ENCODE assay signal across 22 cellular contexts in genomic region chr5:81427566-81427965, GRCh38. TPM values are rescaled to one million over a fixed set of nuclear protein-coding genes. Genes with fewer than 3 reads are reported as not detected.
DNase-seq lines count a peak whose midpoint lies in the region; ATAC-seq, FAIRE-seq and TF ChIP-seq lines count a peak whose summit lies in the region.
"Had no signal": no experiment of that assay in that cellular context is flagged by ENCODE, and none has a peak within 500 bp of the region (broad histone marks: within the 10 kb centered on the region; RNA-seq: fewer than 3 reads in every experiment).

No MANE protein-coding gene starts in this region.

- no peak overlapping the region for H3K9ac ChIP-seq in DND-41 (ENCODE audit: low read depth, low read length)
- H3K9ac ChIP-seq in endodermal cell (ENCODE audit: extremely low read depth, low read length, poor library complexity, severe bottlenecking), result no peak overlapping the region

- TF ChIP-seq CTCF in A549 (IDR thresholded peaks at IDR 0.05) (no peak), DND-41 (IDR thresholded peaks at IDR 0.05; ENCODE audit: borderline replicate concordance, extremely low read depth, low read length, poor library complexity, severe bottlenecking) (no peak), Panc1 (IDR thresholded peaks at IDR 0.05) (no peak), endodermal cell (conservative IDR thresholded peaks at IDR 0.05) (no peak), gastrocnemius medialis (IDR thresholded peaks at IDR 0.05 in 4 of 5, conservative IDR thresholded peaks at IDR 0.05 in 1 of 5) (no peak), RWPE1 (conservative IDR thresholded peaks at IDR 0.05; ENCODE audit: low read depth) (no peak)

- CTCF ChIA-PET in A549 (lab: Yijun Ruan, JAX) (interaction anchor here (2.3 kb wide), 1 partner anchor 738 kb away, joined by 9 read pairs; no protein-coding TSS in a partner anchor), Panc1 (lab: Charles Lee) (no interaction called here), RWPE1 (lab: Yijun Ruan, JAX) (interaction anchor here (0.5 to 1.5 kb wide), 4 partner anchors 9 to 831 kb away, joined by 3 to 4 read pairs (median 4); no protein-coding TSS in a partner anchor)

- H3K9me3 ChIP-seq in A549 (no peaks in the 10 kb centered on the region), DND-41 (ENCODE audit: insufficient read depth, low read length, severe bottlenecking) (no peaks in the 10 kb centered on the region), Panc1 (ENCODE audit: control insufficient read depth, insufficient read depth, low read depth, low read length) (no peaks in the 10 kb centered on the region), endodermal cell (ENCODE audit: control insufficient read depth, low read length) (no peaks in the 10 kb centered on the region), gastrocnemius medialis (no peaks in the 10 kb centered on the region)
- H3K9me3 ChIP-seq: BE2C, Caco-2, HAP-1 had no signal

- H3K27me3 ChIP-seq in DND-41 (ENCODE audit: insufficient read depth, low read length, poor library complexity) (no peaks in the 10 kb centered on the region), Panc1 (ENCODE audit: control insufficient read depth, insufficient read depth, low read length) (no peaks in the 10 kb centered on the region), endodermal cell (ENCODE audit: control insufficient read depth, insufficient read depth, low read length, poor library complexity, severe bottlenecking) (no peaks in the 10 kb centered on the region), gastrocnemius medialis (no peaks in the 10 kb centered on the region)
- H3K27me3 ChIP-seq: BE2C had no signal

- ATAC-seq in A549, result no peak
- ATAC-seq in DND-41 (ENCODE audit: insufficient read depth, low read depth), result no peak
- no peak for ATAC-seq in Panc1
- no peak for ATAC-seq in gastrocnemius medialis
- ATAC-seq: SK-N-SH treated with all-trans-retinoic acid at 6 μM for 48 hours had no signal

- H3K79me2 ChIP-seq in DND-41 (ENCODE audit: insufficient read depth, low read length), result peaks cover 5% of the 10 kb centered on the region

- no peak for TF ChIP-seq RAD21 in A549 (conservative IDR thresholded peaks at IDR 0.05 in 1 of 2, IDR thresholded peaks at IDR 0.05 in 1 of 2)

- no peak overlapping the region for H3K27ac Mint-ChIP-seq in endodermal cell

- TF ChIP-seq EP300 in A549 (IDR thresholded peaks at IDR 0.05), result no peak

- FAIRE-seq in A549 (lab: Jason Lieb, UNC), result no peak

- no peak overlapping the region for H3K4me3 ChIP-seq in A549
- H3K4me3 ChIP-seq in DND-41 (ENCODE audit: low read depth in 1 of 2, low read length in 2 of 2), result no peak overlapping the region
- no peak overlapping the region for H3K4me3 ChIP-seq in Panc1 (ENCODE audit: low read depth in 2 of 2, low read length in 2 of 2)
- no peak overlapping the region for H3K4me3 ChIP-seq in endodermal cell (ENCODE audit: low read length)
- H3K4me3 ChIP-seq in gastrocnemius medialis, result no peak overlapping the region
- H3K4me3 ChIP-seq: HAP-1 had no signal

- no peaks in the 10 kb centered on the region for H3K27me3 Mint-ChIP-seq in endodermal cell (ENCODE audit: insufficient read depth)

- H3K27ac ChIP-seq in A549 (no peak overlapping the region), DND-41 (ENCODE audit: low read length) (peak overlapping the region; percentile 41; the same call in 1 of the 2 replicates), Panc1 (ENCODE audit: low read length) (peak overlapping the region; percentile 29; the same call in 1 of the 2 replicates), endodermal cell (ENCODE audit: low read depth, low read length) (no peak overlapping the region), gastrocnemius medialis (no peak overlapping the region), RWPE1 (no peak overlapping the region)

- peaks cover 6% of the 10 kb centered on the region for H3K9me3 Mint-ChIP-seq in endodermal cell

- POLR2A ChIA-PET in A549 (lab: Yijun Ruan, JAX), result interaction anchor here (1.0 kb wide), 1 partner anchor 323 kb away, joined by 3 read pairs; the partner anchor contains the start of gene SSBP2
- POLR2A ChIA-PET in Panc1 (lab: Charles Lee), result no interaction called here
- POLR2A ChIA-PET in RWPE1 (lab: Yijun Ruan, JAX; ENCODE audit: low non-redundant PET), result no interaction called here

- no peak overlapping the region for H3K4me2 ChIP-seq in A549
- no peak overlapping the region for H3K4me2 ChIP-seq in DND-41 (ENCODE audit: insufficient read depth, low read length)

- WGBS in A549 (ENCODE audit: missing lambda C conversion rate), result 100% methylated on average over 1 of the region's 1 CpG
- WGBS in endodermal cell (ENCODE audit: insufficient coverage in 1 of 2, insufficient read length in 1 of 2), 2 experiments, result 96% methylated on average over 1 of the region's 1 CpG; no CpG with 5 or more reads in 1 of the 2 experiments

- peaks cover 4% of the 10 kb centered on the region for H3K36me3 Mint-ChIP-seq in endodermal cell (ENCODE audit: low read depth)

- DNase-seq in A549 (ENCODE audit: low read depth in 1 of 2, low spot score in 1 of 2), result no peak
- no peak for DNase-seq in DND-41
- no peak for DNase-seq in Panc1 (ENCODE audit: low read depth, low spot score)
- peak; percentile 8 for DNase-seq in iris pigment epithelial cell (ENCODE audit: low read depth)
- no peak for DNase-seq in erythroblast (lab: John Stamatoyannopoulos, UW)
- no peak for DNase-seq in endodermal cell
- no peak for DNase-seq in gastrocnemius medialis
- no peak for DNase-seq in RWPE1 (ENCODE audit: low spot score)
- DNase-seq: BE2C, Caco-2, DMS 273 treated with DMSO at 0.1 percent for 48 hours, GF-D8, KBM-7, NCI-H1092 treated with DMSO at 0.1 percent for 48 hours, NCI-H1436 treated with DMSO at 0.1 percent for 48 hours, NCI-H1930, NCI-H226, NCI-H510A treated with DMSO at 0.1 percent for 48 hours, NCI-H748 treated with DMSO at 0.1 percent for 48 hours had no signal

- H4K20me1 ChIP-seq in DND-41 (ENCODE audit: insufficient read depth, low read length), result no peaks in the 10 kb centered on the region

- H3K4me1 ChIP-seq in A549 (peaks cover 32% of the 10 kb centered on the region), DND-41 (ENCODE audit: insufficient read depth, low read length) (peaks cover 9% of the 10 kb centered on the region), Panc1 (ENCODE audit: control insufficient read depth, insufficient read depth, low read length) (peaks cover 15% of the 10 kb centered on the region), endodermal cell (ENCODE audit: control insufficient read depth, insufficient read depth, low read length) (no peaks in the 10 kb centered on the region), gastrocnemius medialis (peaks cover 37 to 50% of the 10 kb centered on the region in 2 donors)

- peaks cover 62% of the 10 kb centered on the region for H3K36me3 ChIP-seq in DND-41 (ENCODE audit: insufficient read depth, low read length)
- H3K36me3 ChIP-seq in Panc1 (ENCODE audit: control insufficient read depth, insufficient read depth, low read length), result no peaks in the 10 kb centered on the region
- no peaks in the 10 kb centered on the region for H3K36me3 ChIP-seq in endodermal cell (ENCODE audit: control insufficient read depth, insufficient read depth, low read length)
- no peaks in the 10 kb centered on the region for H3K36me3 ChIP-seq in gastrocnemius medialis
- H3K36me3 ChIP-seq: BE2C, HAP-1 had no signal

- no peak overlapping the region for H3K4me3 Mint-ChIP-seq in endodermal cell

- TF ChIP-seq POLR2A in A549 (IDR thresholded peaks at IDR 0.05; ENCODE audit: low read length) (no peak), erythroblast (IDR thresholded peaks at IDR 0.05; ENCODE audit: low read length) (no peak), gastrocnemius medialis (IDR thresholded peaks at IDR 0.05) (no peak)

- intact Hi-C loops in Panc1 (cut with micrococcal nuclease; ENCODE audit: unreplicated experiment) (loop anchor here (5.0 to 10.0 kb wide), 3 partner anchors 320 to 797 kb away; no protein-coding TSS in a partner anchor), gastrocnemius medialis (cut with DNase I; ENCODE audit: low total_unique reads) (loop anchor here (5.0 to 10.0 kb wide), 4 partner anchors 80 to 425 kb away; partner anchors contain the start of genes CKMT2 and SSBP2)

- peaks cover 20% of the 10 kb centered on the region for H3K4me1 Mint-ChIP-seq in endodermal cell

- no TSS peak for BruUV-seq in Panc1 (replicated peaks; lab: Mats Ljungman, UMichigan)

- in situ Hi-C loops in Panc1 (cut with HindIII; ENCODE audit: low pct_unique_long_range_greater_than_20kb, low sequenced_read_pairs) (no loop called here), gastrocnemius medialis (cut with MboI; ENCODE audit: low sequenced_read_pairs in 4 of 4) (loop anchor here in 2 of 4 donors (10.0 kb wide), 3 partner anchors 317 to 747 kb away; no protein-coding TSS in a partner anchor)

- H2AFZ ChIP-seq in DND-41 (ENCODE audit: low read depth, low read length), result no peak overlapping the region

TF ChIP-seq in A549, 52 proteins besides CTCF, POLR2A, EP300 and RAD21:
- TF ChIP-seq MAFK (IDR thresholded peaks at IDR 0.05; ENCODE audit: partially characterized antibody), result peak; percentile 43
- no peak for TF ChIP-seq HOXA7 (CRISPR knock-in tag; IDR thresholded peaks at IDR 0.05)

RNA-seq across cellular contexts. Expression of gene ACOT12, which starts 33.6 kb away (rescaled TPM):
- polyA plus RNA-seq in A549 (2011; rRNA removed) (0.08 and 0.09 TPM in 2 replicates), A549 (2017; fragmentation: RNase III; extraction: RNeasy Plus Mini Kit Qiagen cat#74134 plus additional on column Dnase treatment) (not detected in 3 replicates)
- polyA plus RNA-seq in A549 (2012; cell fraction: cytosol; rRNA removed), result 0.08 TPM in 2 replicates
- polyA plus RNA-seq in A549 (2012; cell fraction: nucleus; rRNA removed), result 0.10 TPM in 1 of 2 replicates, not detected in the other
- polyA minus RNA-seq in A549 (2011; rRNA and poly(A)+ RNA removed), result not detected in 2 replicates
- total RNA-seq in Panc1 (2021; ENCODE audit: unreplicated experiment) (0.74 TPM), endodermal cell (under 1 TPM in 1 of 2 donors, not detected in 1; 0.42 TPM), gastrocnemius medialis (under 1 TPM in 1 of 4 donors, not detected in 3; 0.53 TPM)
- polyA plus RNA-seq in Panc1 (2012; ENCODE audit: insufficient read length), result 0.92 TPM
- polyA plus RNA-seq in endodermal cell (2013, experiment 1 of 2), result 0.18 TPM
- polyA plus RNA-seq in endodermal cell (2013, experiment 2 of 2), result 0.17 TPM
- total RNA-seq: A172 had no signal

Comparison
In these comparisons a context has a peak if more than half of its experiments do, and no peak if none do; other contexts are left out.
1. H3K27ac ChIP-seq: peak in DND-41 (single experiment) and Panc1 (single experiment); none in A549 (0 of 2), endodermal cell (single experiment), gastrocnemius medialis (0 of 4) and RWPE1 (single experiment).